12 cellular contexts compared by ENCODE assay signal in genomic region chr20:34570859-34571306, GRCh38. TPM values are rescaled to one million over a fixed set of nuclear protein-coding genes. Genes with fewer than 3 reads are reported as not detected.
A peak's percentile ranks its signal among the peaks of the same experiment; 100 is the strongest.
DNase-seq lines count a peak whose midpoint lies in the region; ATAC-seq and TF ChIP-seq lines count a peak whose summit lies in the region.
"Had no signal": no experiment of that assay in that cellular context is flagged by ENCODE, and none has a peak within 500 bp of the region (broad histone marks: within the 10 kb centered on the region; RNA-seq: fewer than 3 reads in every experiment).

No MANE protein-coding gene starts in this region.

- no peaks in the 10 kb centered on the region for H3K9me3 Mint-ChIP-seq in activated naive CD8-positive, alpha-beta T cell (ENCODE audit: low read depth)
- H3K9me3 Mint-ChIP-seq in activated naive CD8-positive, alpha-beta T cell treated with anti-CD3 and anti-CD28 coated beads for 36 hours, result no peaks in the 10 kb centered on the region
- no peaks in the 10 kb centered on the region for H3K9me3 Mint-ChIP-seq in endothelial cell (ENCODE audit: unreplicated experiment)
- no peaks in the 10 kb centered on the region for H3K9me3 Mint-ChIP-seq in stimulated activated effector memory CD8-positive, alpha-beta T cell treated with anti-CD3 and anti-CD28 coated beads, Interleukin-12 subunit alpha, Interleukin-12 subunit beta, amount 100 ng/mL, for 72 hours

- peak overlapping the region; percentile 22 for H3K27ac Mint-ChIP-seq in activated naive CD8-positive, alpha-beta T cell
- H3K27ac Mint-ChIP-seq in activated naive CD8-positive, alpha-beta T cell treated with anti-CD3 and anti-CD28 coated beads for 36 hours, result no peak overlapping the region
- H3K27ac Mint-ChIP-seq in endothelial cell (ENCODE audit: unreplicated experiment), result peak overlapping the region; percentile 73
- H3K27ac Mint-ChIP-seq in stimulated activated effector memory CD8-positive, alpha-beta T cell treated with anti-CD3 and anti-CD28 coated beads, Interleukin-12 subunit alpha, Interleukin-12 subunit beta, amount 100 ng/mL, for 72 hours, result peak overlapping the region; percentile 84

- peaks cover 3% of the 10 kb centered on the region for H3K36me3 Mint-ChIP-seq in activated naive CD8-positive, alpha-beta T cell
- H3K36me3 Mint-ChIP-seq in activated naive CD8-positive, alpha-beta T cell treated with anti-CD3 and anti-CD28 coated beads for 36 hours, result peaks cover 8% of the 10 kb centered on the region
- peaks cover 4% of the 10 kb centered on the region for H3K36me3 Mint-ChIP-seq in endothelial cell (ENCODE audit: low read depth, unreplicated experiment)
- H3K36me3 Mint-ChIP-seq in stimulated activated effector memory CD8-positive, alpha-beta T cell treated with anti-CD3 and anti-CD28 coated beads, Interleukin-12 subunit alpha, Interleukin-12 subunit beta, amount 100 ng/mL, for 72 hours, result peaks cover 29% of the 10 kb centered on the region

- TF ChIP-seq CTCF in endothelial cell (IDR thresholded peaks at IDR 0.05; ENCODE audit: unreplicated experiment), result no peak

- H3K4me1 Mint-ChIP-seq in activated naive CD8-positive, alpha-beta T cell (ENCODE audit: low read depth), result no peaks in the 10 kb centered on the region
- peaks cover 9% of the 10 kb centered on the region for H3K4me1 Mint-ChIP-seq in activated naive CD8-positive, alpha-beta T cell treated with anti-CD3 and anti-CD28 coated beads for 36 hours
- peaks cover 18% of the 10 kb centered on the region for H3K4me1 Mint-ChIP-seq in endothelial cell (ENCODE audit: unreplicated experiment)
- peaks cover 10% of the 10 kb centered on the region for H3K4me1 Mint-ChIP-seq in stimulated activated effector memory CD8-positive, alpha-beta T cell treated with anti-CD3 and anti-CD28 coated beads, Interleukin-12 subunit alpha, Interleukin-12 subunit beta, amount 100 ng/mL, for 72 hours

- no peak for DNase-seq in activated naive CD8-positive, alpha-beta T cell treated with anti-CD3 and anti-CD28 coated beads for 36 hours
- DNase-seq in SKM-1 (lab: John Stamatoyannopoulos, UW; ENCODE audit: unreplicated experiment) (peak; percentile 31), endothelial cell (ENCODE audit: low spot score) (no peak)
- no peak for DNase-seq in stimulated activated effector memory CD8-positive, alpha-beta T cell treated with anti-CD3 and anti-CD28 coated beads, Interleukin-12 subunit alpha, Interleukin-12 subunit beta, amount 100 ng/mL, for 72 hours (ENCODE audit: low spot score in 2 of 2)
- DNase-seq: dorsolateral prefrontal cortex, H7, spleen had no signal

- H3K4me3 Mint-ChIP-seq in activated naive CD8-positive, alpha-beta T cell, result no peak overlapping the region
- no peak overlapping the region for H3K4me3 Mint-ChIP-seq in activated naive CD8-positive, alpha-beta T cell treated with anti-CD3 and anti-CD28 coated beads for 36 hours
- no peak overlapping the region for H3K4me3 Mint-ChIP-seq in endothelial cell (ENCODE audit: unreplicated experiment)
- no peak overlapping the region for H3K4me3 Mint-ChIP-seq in stimulated activated effector memory CD8-positive, alpha-beta T cell treated with anti-CD3 and anti-CD28 coated beads, Interleukin-12 subunit alpha, Interleukin-12 subunit beta, amount 100 ng/mL, for 72 hours

- no peaks in the 10 kb centered on the region for H3K27me3 Mint-ChIP-seq in activated naive CD8-positive, alpha-beta T cell
- H3K27me3 Mint-ChIP-seq in activated naive CD8-positive, alpha-beta T cell treated with anti-CD3 and anti-CD28 coated beads for 36 hours, result no peaks in the 10 kb centered on the region
- H3K27me3 Mint-ChIP-seq in endothelial cell (ENCODE audit: unreplicated experiment), result peaks cover 7% of the 10 kb centered on the region

- ATAC-seq in stimulated activated effector memory CD8-positive, alpha-beta T cell treated with anti-CD3 and anti-CD28 coated beads, Interleukin-12 subunit alpha, Interleukin-12 subunit beta, amount 100 ng/mL, for 72 hours, result no peak
- ATAC-seq in HG03520 (IDR thresholded peaks at IDR 0.05; ENCODE audit: unreplicated experiment) (no peak), HG03045 (IDR thresholded peaks at IDR 0.05; ENCODE audit: unreplicated experiment) (no peak), GM19452 (IDR thresholded peaks at IDR 0.05; ENCODE audit: unreplicated experiment) (no peak)
- ATAC-seq: left lobe of liver had no signal

RNA-seq across cellular contexts. Expression of gene MAP1LC3A, which starts 12.4 kb away (rescaled TPM):
- under 1 TPM; 0.62 to 0.95 TPM for total RNA-seq in activated naive CD8-positive, alpha-beta T cell treated with anti-CD3 and anti-CD28 coated beads for 36 hours
- 33.6 TPM for total RNA-seq in endothelial cell (ENCODE audit: unreplicated experiment)

RNA-seq across cellular contexts. Expression of gene DYNLRB1, which starts 54.7 kb away (rescaled TPM):
- 10 to 100 TPM; 72.0 to 76.9 TPM for total RNA-seq in activated naive CD8-positive, alpha-beta T cell treated with anti-CD3 and anti-CD28 coated beads for 36 hours
- 96.8 TPM for total RNA-seq in endothelial cell (ENCODE audit: unreplicated experiment)

Comparison
In these comparisons a context has a peak if more than half of its experiments do, and no peak if none do; other contexts are left out.
1. RNA of gene MAP1LC3A, which starts 12.4 kb away (total RNA-seq): 33.6 TPM in endothelial cell (single experiment); 0.62 to 0.95 TPM in activated naive CD8-positive, alpha-beta T cell treated with anti-CD3 and anti-CD28 coated beads for 36 hours; every median in the first group is over 10 times any median in the second.